ENCODE assay signal across 1 cellular context in genomic region chr4:168449740-168450442, GRCh38.
A peak's percentile ranks its signal among the peaks of the same experiment; 100 is the strongest.
TF ChIP-seq lines count a peak whose summit lies in the region.

No MANE protein-coding gene starts in this region.

TF ChIP-seq in IMR-90, 13 proteins besides CTCF, POLR2A, EP300 and RAD21 (continued from another document):
- no peak for TF ChIP-seq MAZ (IDR thresholded peaks at IDR 0.05; ENCODE audit: borderline replicate concordance, low read depth, low read length)
- no peak for TF ChIP-seq SMC3 (IDR thresholded peaks at IDR 0.05; ENCODE audit: low read depth, low read length)
- TF ChIP-seq CEBPB (IDR thresholded peaks at IDR 0.05; ENCODE audit: low read depth, low read length), result no peak
- no peak for TF ChIP-seq NFE2L2 (IDR thresholded peaks at IDR 0.05; ENCODE audit: low read depth, low read length)
- TF ChIP-seq ELK1 (IDR thresholded peaks at IDR 0.05; ENCODE audit: borderline replicate concordance, low read depth, low read length), result no peak
- no peak for TF ChIP-seq RFX5 (IDR thresholded peaks at IDR 0.05; ENCODE audit: low read depth, low read length)
- TF ChIP-seq MAFK (IDR thresholded peaks at IDR 0.05; ENCODE audit: low read depth, low read length), result peak; percentile 5; the same call in 1 of the 2 replicates
- no peak for TF ChIP-seq FOS (IDR thresholded peaks at IDR 0.05; ENCODE audit: low read depth, low read length)
- TF ChIP-seq BHLHE40 (IDR thresholded peaks at IDR 0.05; ENCODE audit: low read depth, low read length), result 0 out of 2 replicates have a peak, but pooled peaks have one; percentile 39
- TF ChIP-seq, protein P1, sequence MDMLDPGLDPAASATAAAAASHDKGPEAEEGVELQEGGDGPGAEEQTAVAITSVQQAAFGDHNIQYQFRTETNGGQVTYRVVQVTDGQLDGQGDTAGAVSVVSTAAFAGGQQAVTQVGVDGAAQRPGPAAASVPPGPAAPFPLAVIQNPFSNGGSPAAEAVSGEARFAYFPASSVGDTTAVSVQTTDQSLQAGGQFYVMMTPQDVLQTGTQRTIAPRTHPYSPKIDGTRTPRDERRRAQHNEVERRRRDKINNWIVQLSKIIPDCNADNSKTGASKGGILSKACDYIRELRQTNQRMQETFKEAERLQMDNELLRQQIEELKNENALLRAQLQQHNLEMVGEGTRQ (IDR thresholded peaks at IDR 0.05; ENCODE audit: low read depth, low read length), result peak; percentile 89
